In genomic region chr15:91235376-91235775, GRCh38 we compare ENCODE assay signal across 31 cellular contexts.
"Had no signal": no experiment of that assay in that cellular context is flagged by ENCODE, and none has a peak within 500 bp of the region (broad histone marks: within the 10 kb centered on the region; RNA-seq: fewer than 3 reads in every experiment).

No MANE protein-coding gene starts in this region.

- H3K36me3 Mint-ChIP-seq: activated CD8-positive, alpha-beta memory T cell treated with anti-CD3 and anti-CD28 coated beads, Interleukin-2, amount 10 ng/mL, durations not matched to agents 7 days and 5 days; activated naive CD8-positive, alpha-beta T cell treated with anti-CD3 and anti-CD28 coated beads for 36 hours had no signal

- ATAC-seq: activated CD8-positive, alpha-beta memory T cell treated with anti-CD3 and anti-CD28 coated beads, Interleukin-2, amount 10 ng/mL, durations not matched to agents 7 days and 5 days had no signal

- H3K9me3 Mint-ChIP-seq: activated CD4-positive, alpha-beta memory T cell treated with anti-CD3 and anti-CD28 coated beads, Interleukin-2, amount 10 ng/mL, durations not matched to agents 7 days and 5 days had no signal

- H3K4me1 Mint-ChIP-seq: activated CD4-positive, alpha-beta memory T cell treated with anti-CD3 and anti-CD28 coated beads, Interleukin-2, amount 10 ng/mL, durations not matched to agents 7 days and 5 days; activated CD8-positive, alpha-beta memory T cell treated with anti-CD3 and anti-CD28 coated beads, Interleukin-2, amount 10 ng/mL, durations not matched to agents 7 days and 5 days; activated naive CD8-positive, alpha-beta T cell treated with anti-CD3 and anti-CD28 coated beads for 36 hours had no signal

- DNase-seq: activated CD4-positive, alpha-beta memory T cell treated with anti-CD3 and anti-CD28 coated beads, Interleukin-2, amount 10 ng/mL, durations not matched to agents 7 days and 5 days; activated CD4-positive, alpha-beta T cell treated with anti-CD3 and anti-CD28 coated beads for 1 hour; activated CD4-positive, alpha-beta T cell treated with anti-CD3 and anti-CD28 coated beads for 48 hours; activated CD4-positive, CD25-positive, alpha-beta regulatory T cell; activated CD8-positive, alpha-beta memory T cell treated with anti-CD3 and anti-CD28 coated beads for 24 hours; activated CD8-positive, alpha-beta memory T cell treated with anti-CD3 and anti-CD28 coated beads, Interleukin-2, amount 10 ng/mL, durations not matched to agents 7 days and 5 days; activated CD8-positive, alpha-beta memory T cell treated with anti-CD3 and anti-CD28 coated beads, Interleukin-2, amount 50 U/mL, for 48 hours; activated effector memory CD4-positive, alpha-beta T cell treated with Interleukin-2 at 50 U/mL for 16 hours; activated naive CD4-positive, alpha-beta T cell treated with anti-CD3 and anti-CD28 coated beads, Interleukin-2, amount 50 U/mL, for 16 hours; activated naive CD8-positive, alpha-beta T cell treated with anti-CD3 and anti-CD28 coated beads for 36 hours; activated T-cell treated with anti-CD3 and anti-CD28 coated beads, Interleukin-2, amount 50 U/mL, for 48 hours; amniotic stem cell; aorta; brain microvascular endothelial cell; central memory CD4-positive, alpha-beta T cell; Karpas-422; KBM-7; NCI-H1092; NCI-H146; NCI-H187; NCI-H2029 treated with DMSO at 0.1 percent for 48 hours; NCI-H2107; NCI-H226; NCI-H524 treated with DMSO at 0.1 percent for 48 hours; OCI-M1; Right ventricle myocardium superior; SW 1271; T-helper 1 cell; T-helper 2 cell; T-helper 9 cell; WERI-Rb-1 had no signal

- H3K4me3 Mint-ChIP-seq: activated CD4-positive, alpha-beta memory T cell treated with anti-CD3 and anti-CD28 coated beads, Interleukin-2, amount 10 ng/mL, durations not matched to agents 7 days and 5 days; activated CD8-positive, alpha-beta memory T cell treated with anti-CD3 and anti-CD28 coated beads, Interleukin-2, amount 10 ng/mL, durations not matched to agents 7 days and 5 days; activated naive CD8-positive, alpha-beta T cell treated with anti-CD3 and anti-CD28 coated beads for 36 hours had no signal

- H3K27ac Mint-ChIP-seq: activated CD4-positive, alpha-beta memory T cell treated with anti-CD3 and anti-CD28 coated beads, Interleukin-2, amount 10 ng/mL, durations not matched to agents 7 days and 5 days; activated CD8-positive, alpha-beta memory T cell treated with anti-CD3 and anti-CD28 coated beads, Interleukin-2, amount 10 ng/mL, durations not matched to agents 7 days and 5 days; activated naive CD8-positive, alpha-beta T cell treated with anti-CD3 and anti-CD28 coated beads for 36 hours had no signal
